Comparison of ENCODE assay signal across 1 cellular context in genomic region chr15:53445531-53445930, GRCh38.
TF ChIP-seq lines count a peak whose summit lies in the region.

No MANE protein-coding gene starts in this region.

TF ChIP-seq in HepG2, 621 proteins besides CTCF, POLR2A, EP300 and RAD21 (continued from another document):
- TF ChIP-seq ZNF282 (IDR thresholded peaks at IDR 0.05; ENCODE audit: partially characterized antibody) = no peak
- no peak for TF ChIP-seq ZNF558 (CRISPR knock-in tag; IDR thresholded peaks at IDR 0.05; ENCODE audit: borderline replicate concordance)
- no peak for TF ChIP-seq RFX5 (IDR thresholded peaks at IDR 0.05; ENCODE audit: low read depth, low read length)
- TF ChIP-seq RFXAP (CRISPR knock-in tag; IDR thresholded peaks at IDR 0.05; ENCODE audit: borderline replicate concordance) = no peak
- no peak for TF ChIP-seq FOSL2 (CRISPR knock-in tag; IDR thresholded peaks at IDR 0.05)
- TF ChIP-seq ARHGAP35 (CRISPR knock-in tag; IDR thresholded peaks at IDR 0.05; ENCODE audit: borderline replicate concordance) = no peak
- no peak for TF ChIP-seq ZNF138 (CRISPR knock-in tag; IDR thresholded peaks at IDR 0.05; ENCODE audit: low read depth)
- no peak for TF ChIP-seq ZNF430 (CRISPR knock-in tag; IDR thresholded peaks at IDR 0.05)
